In genomic region chr19:38769635-38770211, GRCh38 we compare ENCODE assay signal across 8 cellular contexts. TPM values are rescaled to one million over a fixed set of nuclear protein-coding genes. Genes with fewer than 3 reads are reported as not detected.
DNase-seq lines count a peak whose midpoint lies in the region; ATAC-seq, FAIRE-seq and TF ChIP-seq lines count a peak whose summit lies in the region.

No MANE protein-coding gene starts in this region.

- H3K4me1 ChIP-seq in fibroblast of lung (ENCODE audit: control insufficient read depth, extremely low read depth, insufficient read depth, low read length): no peaks in the 10 kb centered on the region

- H3K4me2 ChIP-seq in fibroblast of lung (ENCODE audit: extremely low read depth, insufficient read depth, low read length): no peak overlapping the region

- TF ChIP-seq CTCF in fibroblast of lung (conservative IDR thresholded peaks at IDR 0.05 in 1 of 2, IDR thresholded peaks at IDR 0.05 in 1 of 2; ENCODE audit: low read depth in 1 of 2, low read length in 2 of 2) (peak; percentile 54 to 55), natural killer cell (IDR thresholded peaks at IDR 0.05) (peak; percentile 76)

- no peaks in the 10 kb centered on the region for H3K79me2 ChIP-seq in fibroblast of lung (ENCODE audit: control insufficient read depth, insufficient read depth, low read length)

- peak; percentile 82 to 84 for ATAC-seq in activated T-cell treated with anti-CD3 and anti-CD28 coated beads, Interleukin-2, amount 50 U/mL, for 72 hours (replicated peaks in 1 of 2)
- ATAC-seq in natural killer cell (peak; percentile 90 to 96 (median 91)), GM18870 (IDR thresholded peaks at IDR 0.05; ENCODE audit: unreplicated experiment) (no peak)

- FAIRE-seq in GM19239 (lab: Jason Lieb, UNC): peak; percentile 66

- intact Hi-C loops in natural killer cell (cut with micrococcal nuclease): loop anchor here (10.0 kb wide), 1 partner anchor 165 kb away; the partner anchor contains the start of genes MRPS12 and SARS2

- no peak overlapping the region for H3K4me3 ChIP-seq in fibroblast of lung (replicated peaks in 1 of 4; ENCODE audit: control extremely low read depth in 1 of 4, insufficient read depth in 1 of 4, low read depth in 3 of 4, low read length in 4 of 4)

- peak overlapping the region; percentile 87 for H3K27ac Mint-ChIP-seq in activated T-cell treated with anti-CD3 and anti-CD28 coated beads, Interleukin-2, amount 50 U/mL, for 72 hours
- H3K27ac Mint-ChIP-seq in natural killer cell: peak overlapping the region; percentile 85 to 88

- H3K9ac ChIP-seq in fibroblast of lung (ENCODE audit: insufficient read depth, low read length): no peak overlapping the region

- H3K36me3 ChIP-seq in fibroblast of lung (ENCODE audit: control insufficient read depth, insufficient read depth, low read length): no peaks in the 10 kb centered on the region

- H3K36me3 Mint-ChIP-seq in activated T-cell treated with anti-CD3 and anti-CD28 coated beads, Interleukin-2, amount 50 U/mL, for 72 hours (ENCODE audit: insufficient read depth in 2 of 2): no peaks in the 10 kb centered on the region
- no peaks in the 10 kb centered on the region for H3K36me3 Mint-ChIP-seq in natural killer cell

- H3K4me3 Mint-ChIP-seq in activated T-cell treated with anti-CD3 and anti-CD28 coated beads, Interleukin-2, amount 50 U/mL, for 72 hours: peak overlapping the region; percentile 82 to 85
- peak overlapping the region; percentile 73 for H3K4me3 Mint-ChIP-seq in natural killer cell

- peaks cover 11% of the 10 kb centered on the region for H3K4me1 Mint-ChIP-seq in activated T-cell treated with anti-CD3 and anti-CD28 coated beads, Interleukin-2, amount 50 U/mL, for 72 hours (ENCODE audit: low read depth)
- H3K4me1 Mint-ChIP-seq in natural killer cell: peaks cover 7% of the 10 kb centered on the region in 2 donors

- H3K27me3 Mint-ChIP-seq in activated T-cell treated with anti-CD3 and anti-CD28 coated beads, Interleukin-2, amount 50 U/mL, for 72 hours (ENCODE audit: low read depth): no peaks in the 10 kb centered on the region
- no peaks in the 10 kb centered on the region for H3K27me3 Mint-ChIP-seq in natural killer cell (ENCODE audit: low read depth in 2 of 2)

- no peaks in the 10 kb centered on the region for H3K9me3 Mint-ChIP-seq in activated T-cell treated with anti-CD3 and anti-CD28 coated beads, Interleukin-2, amount 50 U/mL, for 72 hours
- H3K9me3 Mint-ChIP-seq in natural killer cell: no peaks in the 10 kb centered on the region

- no peaks in the 10 kb centered on the region for H3K27me3 ChIP-seq in fibroblast of lung (ENCODE audit: control insufficient read depth, insufficient read depth, low read length)

- H2AFZ ChIP-seq in fibroblast of lung (ENCODE audit: low read length): peak overlapping the region; percentile 63

- no peak overlapping the region for H3K27ac ChIP-seq in fibroblast of lung (ENCODE audit: insufficient read depth, low read length)

- no peaks in the 10 kb centered on the region for H3K9me3 ChIP-seq in fibroblast of lung (ENCODE audit: control insufficient read depth, insufficient read depth, low read depth, low read length)

- H4K20me1 ChIP-seq in fibroblast of lung (ENCODE audit: control insufficient read depth, extremely low read depth, insufficient read depth, low read length): no peaks in the 10 kb centered on the region

- peak; percentile 75 for DNase-seq in AG08396 (ENCODE audit: low spot score)
- DNase-seq in GM19239 (ENCODE audit: insufficient read length, low spot score): peak; percentile 87
- peak; percentile 68 for DNase-seq in MV-4-11 (lab: John Stamatoyannopoulos, UW)
- DNase-seq in activated T-cell treated with anti-CD3 and anti-CD28 coated beads, Interleukin-2, amount 50 U/mL, for 72 hours: peak; percentile 97 to 98
- DNase-seq in fibroblast of lung (ENCODE audit: low read depth in 2 of 2): peak; percentile 53 to 71
- peak; percentile 88 for DNase-seq in natural killer cell
- peak; percentile 69 to 80 for DNase-seq in stimulated activated CD8-positive, alpha-beta memory T cell treated with anti-CD3 and anti-CD28 coated beads, Interleukin-7, amount 100 ng/mL, for 48 hours (ENCODE audit: extremely low read depth in 1 of 2, low read depth in 1 of 2)

RNA-seq across cellular contexts. Expression of gene LGALS7, which starts 3.6 kb away (rescaled TPM):
- not detected for total RNA-seq in activated T-cell treated with anti-CD3 and anti-CD28 coated beads, Interleukin-2, amount 50 U/mL, for 72 hours
- total RNA-seq in fibroblast of lung (not detected in 2 replicates), natural killer cell (not detected)
- polyA plus RNA-seq in fibroblast of lung: not detected in 2 replicates
- polyA plus RNA-seq in fibroblast of lung (2012): not detected in 2 replicates
- polyA minus RNA-seq in fibroblast of lung (ENCODE audit: low replicate concordance): not detected in 2 replicates

RNA-seq across cellular contexts. Expression of gene LGALS7B, which starts 19.3 kb away (rescaled TPM):
- total RNA-seq in activated T-cell treated with anti-CD3 and anti-CD28 coated beads, Interleukin-2, amount 50 U/mL, for 72 hours: not detected
- total RNA-seq in fibroblast of lung (not detected in 2 replicates), natural killer cell (not detected)
- 0.28 TPM in 1 of 2 replicates, not detected in the other for polyA plus RNA-seq in fibroblast of lung
- polyA plus RNA-seq in fibroblast of lung (2012): not detected in 2 replicates
- not detected in 2 replicates for polyA minus RNA-seq in fibroblast of lung (ENCODE audit: low replicate concordance)

RNA-seq across cellular contexts. Expression of gene CAPN12, which starts 25.4 kb away (rescaled TPM):
- 10 to 100 TPM in 1 of 2 donors, 1 to 10 TPM in 1; 8.3 to 15.2 TPM for total RNA-seq in activated T-cell treated with anti-CD3 and anti-CD28 coated beads, Interleukin-2, amount 50 U/mL, for 72 hours
- total RNA-seq in fibroblast of lung (0.26 and 0.50 TPM in 2 replicates), natural killer cell (10 to 100 TPM in 2 of 3 donors, 1 to 10 TPM in 1; 7.4 to 51.0 (median 26.7) TPM)
- polyA plus RNA-seq in fibroblast of lung: 0.07 and 0.20 TPM in 2 replicates
- 0.05 TPM in 1 of 2 replicates, not detected in the other for polyA plus RNA-seq in fibroblast of lung (2012)
- polyA minus RNA-seq in fibroblast of lung (ENCODE audit: low replicate concordance): not detected in 2 replicates

RNA-seq across cellular contexts. Expression of gene LGALS4, which starts 43.0 kb away (rescaled TPM):
- total RNA-seq in activated T-cell treated with anti-CD3 and anti-CD28 coated beads, Interleukin-2, amount 50 U/mL, for 72 hours: 1 to 10 TPM; 2.3 to 4.1 TPM
- total RNA-seq in fibroblast of lung (not detected in 2 replicates), natural killer cell (1 to 10 TPM; 4.2 to 4.8 (median 4.6) TPM)
- polyA plus RNA-seq in fibroblast of lung: not detected in 2 replicates
- polyA plus RNA-seq in fibroblast of lung (2012): not detected in 2 replicates
- polyA minus RNA-seq in fibroblast of lung (ENCODE audit: low replicate concordance): not detected in 2 replicates
